Comparison of ENCODE assay signal across 15 cellular contexts in genomic region chr7:34361663-34362250, GRCh38.
"Had no signal": no experiment of that assay in that cellular context is flagged by ENCODE, and none has a peak within 500 bp of the region (broad histone marks: within the 10 kb centered on the region; RNA-seq: fewer than 3 reads in every experiment).

No MANE protein-coding gene starts in this region.

- H3K4me3 ChIP-seq: left ventricle myocardium inferior, mucosa of descending colon, prostate gland, stomach, thyroid gland, uterus had no signal

- ATAC-seq: activated CD8-positive, alpha-beta T cell treated with anti-CD3 and anti-CD28 coated beads for 36 hours; activated T-cell treated with anti-CD3 and anti-CD28 coated beads, Interleukin-2, amount 50 U/mL, for 4 hours; esophagus mucosa; mucosa of descending colon; naive thymus-derived CD8-positive, alpha-beta T cell; sciatic nerve had no signal

- H3K27ac ChIP-seq: left ventricle myocardium inferior, prostate gland, stomach, thyroid gland, uterus had no signal

- H3K27me3 ChIP-seq: stomach, thyroid gland, uterus had no signal

- DNase-seq: activated CD4-positive, alpha-beta T cell treated with anti-CD3 and anti-CD28 coated beads for 48 hours; activated CD8-positive, alpha-beta T cell treated with anti-CD3 and anti-CD28 coated beads for 36 hours; activated effector memory CD4-positive, alpha-beta T cell treated with Interleukin-2 at 50 U/mL for 16 hours; activated naive CD8-positive, alpha-beta T cell treated with anti-CD3 and anti-CD28 coated beads for 36 hours; activated T-cell treated with anti-CD3 and anti-CD28 coated beads, Interleukin-2, amount 50 U/mL, for 4 hours; left ventricle myocardium inferior; mucosa of descending colon; naive thymus-derived CD8-positive, alpha-beta T cell; stimulated activated CD4-positive, alpha-beta T cell treated with anti-CD3 and anti-CD28 coated beads, Interleukin-1b, Interleukin-23, amount 100 ng/mL, for 48 hours; stomach; thyroid gland; uterus had no signal
